In the genomic region with DNA sequence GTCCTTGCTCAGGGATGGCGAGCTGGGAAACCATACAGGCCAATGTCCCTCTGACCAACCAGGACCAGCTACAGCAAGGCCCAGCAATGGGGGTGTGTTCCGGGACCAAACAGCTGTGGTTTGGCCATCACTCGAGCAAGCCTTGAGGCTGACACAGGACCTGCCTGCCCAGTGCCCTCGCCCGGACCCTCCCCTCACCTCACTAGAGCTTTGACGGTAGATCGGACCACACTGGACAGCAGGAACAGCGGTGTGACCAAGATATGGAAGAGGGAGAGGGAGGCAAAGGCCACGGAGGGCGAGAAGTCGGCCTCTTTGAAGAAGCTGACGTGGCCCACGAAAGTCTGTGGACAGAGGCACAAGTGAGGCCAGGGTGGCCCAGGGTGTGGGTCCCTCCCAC, we compare ENCODE assay signal across 23 cellular contexts. TPM values are rescaled to one million over a fixed set of nuclear protein-coding genes. Genes with fewer than 3 reads are reported as not detected.
DNase-seq lines count a peak whose midpoint lies in the region; ATAC-seq and TF ChIP-seq lines count a peak whose summit lies in the region.
"Had no signal": no experiment of that assay in that cellular context is flagged by ENCODE, and none has a peak within 500 bp of the region (broad histone marks: within the 10 kb centered on the region; RNA-seq: fewer than 3 reads in every experiment).

No MANE protein-coding gene starts in this region.

- no peak for ATAC-seq in HG02623 (IDR thresholded peaks at IDR 0.05; ENCODE audit: unreplicated experiment)
- ATAC-seq: K562 had no signal

- no peak overlapping the region for H3K4me3 ChIP-seq in spleen
- H3K4me3 ChIP-seq in BE2C (ENCODE audit: low read depth, low read length) = no peak overlapping the region
- H3K4me3 ChIP-seq: GM23338, HAP-1, K562 had no signal

- peak overlapping the region; percentile 34 for H3K4me3 Mint-ChIP-seq in glutamatergic neuron (ENCODE audit: unreplicated experiment)
- H3K4me3 Mint-ChIP-seq: GM23338, HFFc6 had no signal

- no peaks in the 10 kb centered on the region for H3K36me3 ChIP-seq in spleen
- no peaks in the 10 kb centered on the region for H3K36me3 ChIP-seq in BE2C
- H3K36me3 ChIP-seq: HAP-1 had no signal

- H3K9me3 ChIP-seq in spleen (no peaks in the 10 kb centered on the region), BE2C (no peaks in the 10 kb centered on the region)
- H3K9me3 ChIP-seq: HAP-1 had no signal

- DNase-seq in glutamatergic neuron (no peak), spleen (peak; percentile 70), GM19238 (ENCODE audit: insufficient read length, low spot score) (no peak), BE2C (no peak), DMS 273 (lab: John Stamatoyannopoulos, UW; ENCODE audit: unreplicated experiment) (no peak)
- DNase-seq: HFFc6, NCI-H1105 treated with DMSO at 0.1 percent for 48 hours, NCI-H146, NCI-H2029 treated with DMSO at 0.1 percent for 48 hours, NCI-H446 treated with DMSO at 0.1 percent for 48 hours, NCI-H526, OCI-M1, SIG-M5 had no signal

- peaks cover 2% of the 10 kb centered on the region for H3K9me3 Mint-ChIP-seq in glutamatergic neuron (ENCODE audit: unreplicated experiment)
- H3K9me3 Mint-ChIP-seq: GM23338, HFFc6 had no signal

- intact Hi-C loops in spleen (cut with DNase I; ENCODE audit: low total_unique reads) = no loop called here

- H3K4me1 ChIP-seq in spleen (no peaks in the 10 kb centered on the region), BE2C (no peaks in the 10 kb centered on the region)
- H3K4me1 ChIP-seq: HAP-1 had no signal

- no peaks in the 10 kb centered on the region for H3K27me3 ChIP-seq in spleen (replicated peaks in 1 of 7)
- no peaks in the 10 kb centered on the region for H3K27me3 ChIP-seq in BE2C

- no peak overlapping the region for H3K27ac Mint-ChIP-seq in glutamatergic neuron (ENCODE audit: unreplicated experiment)
- H3K27ac Mint-ChIP-seq: GM23338, HFFc6 had no signal

- peaks cover 26% of the 10 kb centered on the region for H3K4me1 Mint-ChIP-seq in glutamatergic neuron (ENCODE audit: low read depth, unreplicated experiment)

- TF ChIP-seq CTCF in glutamatergic neuron (IDR thresholded peaks at IDR 0.05; ENCODE audit: partially characterized antibody, unreplicated experiment) (no peak), spleen (IDR thresholded peaks at IDR 0.05 in 8 of 11, conservative IDR thresholded peaks at IDR 0.05 in 3 of 11) (no peak), BE2C (IDR thresholded peaks at IDR 0.05; ENCODE audit: low read depth, low read length) (no peak)

- H3K27ac ChIP-seq in angular gyrus (ENCODE audit: low read depth, low read length) (peak overlapping the region; percentile 67), spleen (no peak overlapping the region)
- H3K27ac ChIP-seq: SK-N-MC had no signal

- TF ChIP-seq POLR2A in spleen (IDR thresholded peaks at IDR 0.05) = no peak

- no peaks in the 10 kb centered on the region for H3K36me3 Mint-ChIP-seq in glutamatergic neuron (ENCODE audit: unreplicated experiment)

- 84 to 90% (median 85%) methylated on average over 13 of the region's 13 CpGs for WGBS in spleen, 5 donors

- H3K27me3 Mint-ChIP-seq in glutamatergic neuron (ENCODE audit: unreplicated experiment) = peaks cover 5% of the 10 kb centered on the region

RNA-seq across cellular contexts. Expression of a gene that starts 42.2 kb away (rescaled TPM):
- total RNA-seq in glutamatergic neuron (ENCODE audit: unreplicated experiment) (1.2 TPM), spleen (1 to 10 TPM in 6 of 7 donors, not detected in 1; 1.2 to 3.8 (median 1.9) TPM)
- under 1 TPM; 0.13 to 0.79 (median 0.51) TPM for polyA plus RNA-seq in spleen
- 1.6 TPM for polyA plus RNA-seq in BE2C (2012; ENCODE audit: insufficient read depth, insufficient read length, low read depth)
- total RNA-seq: Daoy, HFFc6 had no signal

RNA-seq across cellular contexts. Expression of a gene that starts 46.0 kb away (rescaled TPM):
- 5.7 TPM for total RNA-seq in glutamatergic neuron (ENCODE audit: unreplicated experiment)
- 1 to 10 TPM in 1 of 7 donors, under 1 TPM in 4, not detected in 2; 0.26 to 1.3 (median 0.52) TPM for total RNA-seq in spleen
- under 1 TPM; 0.42 to 0.61 (median 0.44) TPM for polyA plus RNA-seq in spleen
- 6.1 TPM for polyA plus RNA-seq in BE2C (2012; ENCODE audit: insufficient read depth, insufficient read length, low read depth)
- total RNA-seq: A673, Daoy, HFFc6, K562, LHCN-M2, MCF 10A had no signal
- polyA plus RNA-seq: K562 had no signal
